In the genomic region with DNA sequence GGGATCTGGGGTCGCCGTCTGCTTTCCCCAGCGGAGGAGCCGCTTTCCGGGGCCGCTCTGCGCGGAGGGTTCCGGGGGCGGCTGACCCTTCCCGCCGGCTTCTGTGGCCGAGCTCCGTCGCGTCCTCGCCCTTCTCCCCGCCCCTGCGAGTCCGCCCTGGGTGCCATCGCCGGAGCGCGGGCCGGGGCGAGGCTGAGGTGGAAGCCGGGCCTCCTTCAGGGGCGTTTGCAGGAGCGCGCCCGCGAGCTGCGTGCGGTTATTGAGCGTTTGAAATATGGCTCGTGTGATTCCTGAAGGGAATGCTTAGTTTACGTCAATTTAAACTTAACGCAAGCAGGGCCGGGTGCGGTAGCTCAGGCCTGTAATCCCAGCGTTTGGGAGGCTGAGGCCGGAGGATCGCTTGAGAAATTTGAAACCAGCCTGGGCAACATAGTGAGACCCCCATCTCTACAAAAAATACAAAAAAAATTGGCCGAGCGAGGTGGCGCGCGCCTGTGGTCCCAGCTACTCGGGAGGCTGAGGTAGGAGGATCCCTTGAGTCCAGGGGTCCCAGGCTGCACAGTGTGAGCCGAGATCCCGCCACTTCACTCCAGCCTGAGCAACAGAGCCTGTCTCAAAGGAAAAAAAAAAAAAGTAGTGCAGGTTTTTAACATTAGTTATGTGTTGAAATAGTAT, we compare ENCODE assay signal across 1 cellular context.
TF ChIP-seq lines count a peak whose summit lies in the region.

No MANE protein-coding gene starts in this region.

TF ChIP-seq in HepG2, 621 proteins besides CTCF, POLR2A, EP300 and RAD21:
- TF ChIP-seq NAIF1 (CRISPR knock-in tag; IDR thresholded peaks at IDR 0.05; ENCODE audit: borderline replicate concordance) (0 out of 2 replicates have a peak, but pooled peaks have one; percentile 41), CBX5 (CRISPR knock-in tag; IDR thresholded peaks at IDR 0.05; ENCODE audit: borderline replicate concordance) (no peak), ZHX2 (IDR thresholded peaks at IDR 0.05; ENCODE audit: low read depth) (no peak), ZHX2 (CRISPR knock-in tag; IDR thresholded peaks at IDR 0.05; ENCODE audit: borderline replicate concordance) (no peak), HDAC2 (CRISPR knock-in tag; IDR thresholded peaks at IDR 0.05) (peak; percentile 7; the same call in 1 of the 2 replicates), TGIF2 (CRISPR knock-in tag; IDR thresholded peaks at IDR 0.05) (0 out of 2 replicates have a peak, but pooled peaks have one; percentile 50), ZFP91 (CRISPR knock-in tag; IDR thresholded peaks at IDR 0.05; ENCODE audit: borderline replicate concordance) (0 out of 2 replicates have a peak, but pooled peaks have one; percentile 33), ZFY (CRISPR knock-in tag; IDR thresholded peaks at IDR 0.05) (0 out of 2 replicates have a peak, but pooled peaks have one; percentile 6), RXRA (CRISPR knock-in tag; IDR thresholded peaks at IDR 0.05) (0 out of 2 replicates have a peak, but pooled peaks have one; percentile 36), ESRRA (CRISPR knock-in tag; IDR thresholded peaks at IDR 0.05; ENCODE audit: low read depth) (0 out of 2 replicates have a peak, but pooled peaks have one; percentile 17), AGO1 (IDR thresholded peaks at IDR 0.05; ENCODE audit: low read depth, low read length, poor library complexity, severe bottlenecking) (no peak), MYNN (CRISPR knock-in tag; IDR thresholded peaks at IDR 0.05; ENCODE audit: low read depth) (no peak), ZNF678 (CRISPR knock-in tag; IDR thresholded peaks at IDR 0.05) (no peak), ZMYM3 (CRISPR knock-in tag; IDR thresholded peaks at IDR 0.05) (peak; percentile 78), GATAD2A (CRISPR knock-in tag; IDR thresholded peaks at IDR 0.05) (no peak), POGK (CRISPR knock-in tag; conservative IDR thresholded peaks at IDR 0.05) (0 out of 2 replicates have a peak, but pooled peaks have one; percentile 1), CREB1 (IDR thresholded peaks at IDR 0.05) (no peak), CREB1 (CRISPR knock-in tag; IDR thresholded peaks at IDR 0.05) (no peak), ZNF121 (CRISPR knock-in tag; IDR thresholded peaks at IDR 0.05) (peak; percentile 96), MLLT10 (CRISPR knock-in tag; IDR thresholded peaks at IDR 0.05) (no peak), GTF3A (CRISPR knock-in tag; conservative IDR thresholded peaks at IDR 0.05) (no peak), ZNF460 (CRISPR knock-in tag; IDR thresholded peaks at IDR 0.05; ENCODE audit: borderline replicate concordance) (peak; percentile 88; the same call in 1 of the 2 replicates), ZNF709 (CRISPR knock-in tag; IDR thresholded peaks at IDR 0.05) (0 out of 2 replicates have a peak, but pooled peaks have one; percentile 2), ZNF468 (CRISPR knock-in tag; IDR thresholded peaks at IDR 0.05) (no peak), ZFX (CRISPR knock-in tag; IDR thresholded peaks at IDR 0.05; ENCODE audit: low read depth) (0 out of 2 replicates have a peak, but pooled peaks have one; percentile 33), ZNF543 (CRISPR knock-in tag; IDR thresholded peaks at IDR 0.05) (0 out of 2 replicates have a peak, but pooled peaks have one; percentile 5), HNRNPLL (IDR thresholded peaks at IDR 0.05; ENCODE audit: low read depth, low read length, poor library complexity, severe bottlenecking) (peak; percentile 89), RBM39 (IDR thresholded peaks at IDR 0.05; ENCODE audit: low read depth, low read length, poor library complexity, severe bottlenecking) (peak; percentile 22), HIVEP1 (CRISPR knock-in tag; IDR thresholded peaks at IDR 0.05) (peak; percentile 42; the same call in 1 of the 2 replicates)
- TF ChIP-seq, protein P1, sequence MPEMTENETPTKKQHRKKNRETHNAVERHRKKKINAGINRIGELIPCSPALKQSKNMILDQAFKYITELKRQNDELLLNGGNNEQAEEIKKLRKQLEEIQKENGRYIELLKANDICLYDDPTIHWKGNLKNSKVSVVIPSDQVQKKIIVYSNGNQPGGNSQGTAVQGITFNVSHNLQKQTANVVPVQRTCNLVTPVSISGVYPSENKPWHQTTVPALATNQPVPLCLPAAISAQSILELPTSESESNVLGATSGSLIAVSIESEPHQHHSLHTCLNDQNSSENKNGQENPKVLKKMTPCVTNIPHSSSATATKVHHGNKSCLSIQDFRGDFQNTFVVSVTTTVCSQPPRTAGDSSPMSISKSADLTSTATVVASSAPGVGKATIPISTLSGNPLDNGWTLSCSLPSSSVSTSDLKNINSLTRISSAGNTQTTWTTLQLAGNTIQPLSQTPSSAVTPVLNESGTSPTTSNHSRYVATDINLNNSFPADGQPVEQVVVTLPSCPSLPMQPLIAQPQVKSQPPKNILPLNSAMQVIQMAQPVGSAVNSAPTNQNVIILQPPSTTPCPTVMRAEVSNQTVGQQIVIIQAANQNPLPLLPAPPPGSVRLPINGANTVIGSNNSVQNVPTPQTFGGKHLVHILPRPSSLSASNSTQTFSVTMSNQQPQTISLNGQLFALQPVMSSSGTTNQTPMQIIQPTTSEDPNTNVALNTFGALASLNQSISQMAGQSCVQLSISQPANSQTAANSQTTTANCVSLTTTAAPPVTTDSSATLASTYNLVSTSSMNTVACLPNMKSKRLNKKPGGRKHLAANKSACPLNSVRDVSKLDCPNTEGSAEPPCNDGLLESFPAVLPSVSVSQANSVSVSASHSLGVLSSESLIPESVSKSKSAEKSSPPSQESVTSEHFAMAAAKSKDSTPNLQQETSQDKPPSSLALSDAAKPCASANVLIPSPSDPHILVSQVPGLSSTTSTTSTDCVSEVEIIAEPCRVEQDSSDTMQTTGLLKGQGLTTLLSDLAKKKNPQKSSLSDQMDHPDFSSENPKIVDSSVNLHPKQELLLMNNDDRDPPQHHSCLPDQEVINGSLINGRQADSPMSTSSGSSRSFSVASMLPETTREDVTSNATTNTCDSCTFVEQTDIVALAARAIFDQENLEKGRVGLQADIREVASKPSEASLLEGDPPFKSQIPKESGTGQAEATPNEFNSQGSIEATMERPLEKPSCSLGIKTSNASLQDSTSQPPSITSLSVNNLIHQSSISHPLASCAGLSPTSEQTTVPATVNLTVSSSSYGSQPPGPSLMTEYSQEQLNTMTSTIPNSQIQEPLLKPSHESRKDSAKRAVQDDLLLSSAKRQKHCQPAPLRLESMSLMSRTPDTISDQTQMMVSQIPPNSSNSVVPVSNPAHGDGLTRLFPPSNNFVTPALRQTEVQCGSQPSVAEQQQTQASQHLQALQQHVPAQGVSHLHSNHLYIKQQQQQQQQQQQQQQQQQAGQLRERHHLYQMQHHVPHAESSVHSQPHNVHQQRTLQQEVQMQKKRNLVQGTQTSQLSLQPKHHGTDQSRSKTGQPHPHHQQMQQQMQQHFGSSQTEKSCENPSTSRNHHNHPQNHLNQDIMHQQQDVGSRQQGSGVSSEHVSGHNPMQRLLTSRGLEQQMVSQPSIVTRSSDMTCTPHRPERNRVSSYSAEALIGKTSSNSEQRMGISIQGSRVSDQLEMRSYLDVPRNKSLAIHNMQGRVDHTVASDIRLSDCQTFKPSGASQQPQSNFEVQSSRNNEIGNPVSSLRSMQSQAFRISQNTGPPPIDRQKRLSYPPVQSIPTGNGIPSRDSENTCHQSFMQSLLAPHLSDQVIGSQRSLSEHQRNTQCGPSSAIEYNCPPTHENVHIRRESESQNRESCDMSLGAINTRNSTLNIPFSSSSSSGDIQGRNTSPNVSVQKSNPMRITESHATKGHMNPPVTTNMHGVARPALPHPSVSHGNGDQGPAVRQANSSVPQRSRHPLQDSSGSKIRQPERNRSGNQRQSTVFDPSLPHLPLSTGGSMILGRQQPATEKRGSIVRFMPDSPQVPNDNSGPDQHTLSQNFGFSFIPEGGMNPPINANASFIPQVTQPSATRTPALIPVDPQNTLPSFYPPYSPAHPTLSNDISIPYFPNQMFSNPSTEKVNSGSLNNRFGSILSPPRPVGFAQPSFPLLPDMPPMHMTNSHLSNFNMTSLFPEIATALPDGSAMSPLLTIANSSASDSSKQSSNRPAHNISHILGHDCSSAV (CRISPR knock-in tag; IDR thresholded peaks at IDR 0.05; ENCODE audit: borderline replicate concordance), result no peak
- TF ChIP-seq, protein P2, sequence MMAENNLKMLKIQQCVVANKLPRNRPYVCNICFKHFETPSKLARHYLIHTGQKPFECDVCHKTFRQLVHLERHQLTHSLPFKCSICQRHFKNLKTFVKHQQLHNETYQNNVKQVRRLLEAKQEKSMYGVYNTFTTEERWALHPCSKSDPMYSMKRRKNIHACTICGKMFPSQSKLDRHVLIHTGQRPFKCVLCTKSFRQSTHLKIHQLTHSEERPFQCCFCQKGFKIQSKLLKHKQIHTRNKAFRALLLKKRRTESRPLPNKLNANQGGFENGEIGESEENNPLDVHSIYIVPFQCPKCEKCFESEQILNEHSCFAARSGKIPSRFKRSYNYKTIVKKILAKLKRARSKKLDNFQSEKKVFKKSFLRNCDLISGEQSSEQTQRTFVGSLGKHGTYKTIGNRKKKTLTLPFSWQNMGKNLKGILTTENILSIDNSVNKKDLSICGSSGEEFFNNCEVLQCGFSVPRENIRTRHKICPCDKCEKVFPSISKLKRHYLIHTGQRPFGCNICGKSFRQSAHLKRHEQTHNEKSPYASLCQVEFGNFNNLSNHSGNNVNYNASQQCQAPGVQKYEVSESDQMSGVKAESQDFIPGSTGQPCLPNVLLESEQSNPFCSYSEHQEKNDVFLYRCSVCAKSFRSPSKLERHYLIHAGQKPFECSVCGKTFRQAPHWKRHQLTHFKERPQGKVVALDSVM (CRISPR knock-in tag; IDR thresholded peaks at IDR 0.05), result peak; percentile 90
- TF ChIP-seq, protein P3, sequence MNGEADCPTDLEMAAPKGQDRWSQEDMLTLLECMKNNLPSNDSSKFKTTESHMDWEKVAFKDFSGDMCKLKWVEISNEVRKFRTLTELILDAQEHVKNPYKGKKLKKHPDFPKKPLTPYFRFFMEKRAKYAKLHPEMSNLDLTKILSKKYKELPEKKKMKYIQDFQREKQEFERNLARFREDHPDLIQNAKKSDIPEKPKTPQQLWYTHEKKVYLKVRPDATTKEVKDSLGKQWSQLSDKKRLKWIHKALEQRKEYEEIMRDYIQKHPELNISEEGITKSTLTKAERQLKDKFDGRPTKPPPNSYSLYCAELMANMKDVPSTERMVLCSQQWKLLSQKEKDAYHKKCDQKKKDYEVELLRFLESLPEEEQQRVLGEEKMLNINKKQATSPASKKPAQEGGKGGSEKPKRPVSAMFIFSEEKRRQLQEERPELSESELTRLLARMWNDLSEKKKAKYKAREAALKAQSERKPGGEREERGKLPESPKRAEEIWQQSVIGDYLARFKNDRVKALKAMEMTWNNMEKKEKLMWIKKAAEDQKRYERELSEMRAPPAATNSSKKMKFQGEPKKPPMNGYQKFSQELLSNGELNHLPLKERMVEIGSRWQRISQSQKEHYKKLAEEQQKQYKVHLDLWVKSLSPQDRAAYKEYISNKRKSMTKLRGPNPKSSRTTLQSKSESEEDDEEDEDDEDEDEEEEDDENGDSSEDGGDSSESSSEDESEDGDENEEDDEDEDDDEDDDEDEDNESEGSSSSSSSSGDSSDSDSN (CRISPR knock-in tag; IDR thresholded peaks at IDR 0.05), result peak; percentile 53; the same call in 1 of the 2 replicates
